18 cellular contexts compared by ENCODE assay signal in the genomic region with DNA sequence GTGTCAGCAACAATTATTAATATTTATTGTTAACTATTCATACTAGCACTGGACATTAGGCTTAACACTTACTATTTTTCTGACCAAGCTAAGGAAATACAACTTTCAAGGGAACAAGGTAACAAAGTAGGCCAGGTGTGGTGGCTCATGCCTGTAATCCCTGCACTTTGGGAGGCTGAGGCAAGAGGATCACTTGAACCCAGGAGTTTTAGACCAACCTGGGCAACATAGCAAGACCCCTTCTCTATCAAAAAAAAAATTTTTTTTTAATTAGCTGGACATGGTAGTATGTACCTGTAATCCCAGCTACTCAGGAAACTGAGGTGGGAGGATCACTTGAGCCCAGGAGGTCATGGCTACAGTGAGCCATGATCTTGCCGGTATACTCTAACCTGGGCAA.
"Had no signal": no experiment of that assay in that cellular context is flagged by ENCODE, and none has a peak within 500 bp of the region (broad histone marks: within the 10 kb centered on the region; RNA-seq: fewer than 3 reads in every experiment).

No MANE protein-coding gene starts in this region.

- DNase-seq: dorsolateral prefrontal cortex; effector CD8-positive, alpha-beta T cell; foreskin melanocyte; head of caudate nucleus; hippocampal formation; left colon; left ventricle myocardium superior; mesendoderm; naive thymus-derived CD4-positive, alpha-beta T cell; posterior cingulate gyrus; stimulated activated CD4-positive, alpha-beta T cell treated with anti-CD3 and anti-CD28 coated beads, Interleukin-2, amount 100 ng/mL, for 48 hours; stimulated activated naive CD4-positive, alpha-beta T cell treated with Interleukin-2 at 50 U/mL for 16 hours; tibial artery had no signal

- H3K4me3 ChIP-seq: coronary artery, dorsolateral prefrontal cortex, lung, smooth muscle cell, suprapubic skin, tibial artery had no signal

- H3K4me3 Mint-ChIP-seq: naive thymus-derived CD4-positive, alpha-beta T cell; neural crest cell had no signal

- H3K9me3 ChIP-seq: suprapubic skin, tibial artery had no signal

- H3K27ac ChIP-seq: coronary artery, dorsolateral prefrontal cortex, suprapubic skin, tibial artery had no signal

- H3K27me3 Mint-ChIP-seq: naive thymus-derived CD4-positive, alpha-beta T cell had no signal

- H3K36me3 ChIP-seq: suprapubic skin, tibial artery had no signal

- H3K4me2 ChIP-seq: smooth muscle cell had no signal

- H3K27me3 ChIP-seq: dorsolateral prefrontal cortex, suprapubic skin, tibial artery had no signal

- H3K9me3 Mint-ChIP-seq: neural crest cell had no signal

- ATAC-seq: left ventricle myocardium superior; naive thymus-derived CD4-positive, alpha-beta T cell had no signal
